23 cellular contexts compared by ENCODE assay signal in the genomic region with DNA sequence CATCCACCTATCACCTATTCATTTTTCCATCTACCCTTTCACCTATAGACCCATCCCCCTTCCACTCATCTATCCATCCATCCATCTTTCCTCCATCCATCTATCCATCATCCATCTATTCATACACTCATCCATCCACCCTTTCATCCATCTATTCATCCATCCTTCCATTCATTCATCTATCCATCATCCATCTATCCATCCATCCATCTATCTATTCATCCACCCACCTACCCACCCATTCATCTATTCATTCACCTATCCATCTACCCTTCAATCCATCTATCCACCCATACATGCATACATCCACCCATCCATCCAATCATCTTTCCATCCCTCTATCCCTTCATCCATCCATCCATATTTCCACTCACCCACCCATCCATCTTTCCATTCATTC.
"Had no signal": no experiment of that assay in that cellular context is flagged by ENCODE, and none has a peak within 500 bp of the region (broad histone marks: within the 10 kb centered on the region; RNA-seq: fewer than 3 reads in every experiment).

No MANE protein-coding gene starts in this region.

- H2AFZ ChIP-seq: hepatocyte had no signal

- H3K27ac Mint-ChIP-seq: mesothelial cell of epicardium, naive B cell had no signal

- H3K4me3 Mint-ChIP-seq: mesothelial cell of epicardium, naive B cell had no signal

- H3K9me3 ChIP-seq: esophagus muscularis mucosa, gastroesophageal sphincter, heart left ventricle, left lung, lower lobe of right lung, mucosa of descending colon had no signal

- H3K9me3 Mint-ChIP-seq: mesothelial cell of epicardium, naive B cell had no signal

- H3K36me3 Mint-ChIP-seq: mesothelial cell of epicardium, naive B cell had no signal

- FAIRE-seq: colon, endothelial cell of umbilical vein, frontal cortex, islet of Langerhans, keratinocyte had no signal

- H3K4me2 ChIP-seq: hepatocyte had no signal

- H3K4me1 Mint-ChIP-seq: mesothelial cell of epicardium, naive B cell had no signal

- H3K4me1 ChIP-seq: esophagus muscularis mucosa, foreskin keratinocyte, gastroesophageal sphincter, left lung, lower lobe of right lung had no signal

- ATAC-seq: foreskin keratinocyte, gastroesophageal sphincter, heart left ventricle, left cardiac atrium, left lung, left ventricle myocardium superior, lower lobe of right lung, mucosa of descending colon had no signal

- H3K27ac ChIP-seq: coronary artery, dorsolateral prefrontal cortex, esophagus muscularis mucosa, foreskin keratinocyte, gastroesophageal sphincter, heart left ventricle, hepatocyte, left lung, lower lobe of right lung had no signal

- H3K27me3 ChIP-seq: left lung had no signal

- DNase-seq: dermis blood vessel endothelial cell; dorsolateral prefrontal cortex; effector CD4-positive, alpha-beta T cell; effector memory CD4-positive, alpha-beta T cell; foreskin keratinocyte; heart left ventricle; left cardiac atrium; left lung; left ventricle myocardium superior; lower lobe of right lung; mesenchymal stem cell; mucosa of descending colon; naive B cell had no signal

- H3K36me3 ChIP-seq: esophagus muscularis mucosa, gastroesophageal sphincter, heart left ventricle, left lung, lower lobe of right lung had no signal

- H3K4me3 ChIP-seq: coronary artery, dorsolateral prefrontal cortex, esophagus muscularis mucosa, gastroesophageal sphincter, heart left ventricle, hepatocyte, left lung, lower lobe of right lung, mucosa of descending colon had no signal
